Comparison of ENCODE assay signal across 8 cellular contexts in genomic region chr1:223363057-223363855, GRCh38. TPM values are rescaled to one million over a fixed set of nuclear protein-coding genes. Genes with fewer than 3 reads are reported as not detected.
DNase-seq lines count a peak whose midpoint lies in the region; ATAC-seq and TF ChIP-seq lines count a peak whose summit lies in the region.

No MANE protein-coding gene starts in this region.

- WGBS in right cardiac atrium, result 2% methylated on average over 44 of the region's 44 CpGs

- H3K27ac ChIP-seq in angular gyrus (ENCODE audit: low read depth, low read length) (peak overlapping the region; percentile 66), right cardiac atrium (ENCODE audit: low read length) (no peak overlapping the region)

- no peaks in the 10 kb centered on the region for H3K4me1 ChIP-seq in right cardiac atrium (ENCODE audit: control insufficient read depth, insufficient read depth, low read length)

- intact Hi-C loops in right cardiac atrium (cut with DNase I) (loop anchor here in 1 of 4 donors (10.0 kb wide), 1 partner anchor 218 kb away; the partner anchor contains the start of gene TLR5), sciatic nerve (cut with DNase I) (no loop called here)

- H3K9me3 ChIP-seq in right cardiac atrium (ENCODE audit: control insufficient read depth, low read length), result no peaks in the 10 kb centered on the region

- H3K4me3 ChIP-seq in GM12865 (ENCODE audit: low read depth, low read length), result peak overlapping the region; percentile 35
- peak overlapping the region; percentile 76 for H3K4me3 ChIP-seq in right cardiac atrium (ENCODE audit: low read length)

- DNase-seq in GM12865 (ENCODE audit: low read depth) (no peak), NCI-H748 treated with DMSO at 0.1 percent for 48 hours (lab: John Stamatoyannopoulos, UW) (peak; percentile 21), right cardiac atrium (peak; percentile 39 to 79 (median 78)), sciatic nerve (ENCODE audit: low spot score) (no peak), CD1c-positive myeloid dendritic cell (ENCODE audit: extremely low spot score) (no peak), GM19240 (ENCODE audit: insufficient read length, low spot score) (no peak)

- H3K27me3 ChIP-seq in right cardiac atrium (ENCODE audit: control insufficient read depth, insufficient read depth), result no peaks in the 10 kb centered on the region

- TF ChIP-seq CTCF in GM12865 (IDR thresholded peaks at IDR 0.05; ENCODE audit: insufficient read depth, low read depth, low read length, missing control alignments), result no peak

- peak; percentile 58 to 79 for ATAC-seq in right cardiac atrium
- ATAC-seq in sciatic nerve, result peak; percentile 82
- no peak for ATAC-seq in GM18873 (IDR thresholded peaks at IDR 0.05; ENCODE audit: low FRiP score, unreplicated experiment)

RNA-seq across cellular contexts. Expression of gene SUSD4, which starts 0.7 kb away (rescaled TPM):
- 10 to 100 TPM; 16.7 to 81.7 (median 37.0) TPM for total RNA-seq in right cardiac atrium
- polyA plus RNA-seq in right cardiac atrium, result 29.8 TPM
- not detected for total RNA-seq in sciatic nerve

RNA-seq across cellular contexts. Expression of gene CCDC185, which starts 30.0 kb away (rescaled TPM):
- total RNA-seq in right cardiac atrium (under 1 TPM in 3 of 4 donors, not detected in 1; 0.14 to 0.35 (median 0.34) TPM), sciatic nerve (not detected)
- 0.34 TPM for polyA plus RNA-seq in right cardiac atrium

Comparison
In these comparisons a context has a peak if more than half of its experiments do, and no peak if none do; other contexts are left out.
1. DNase-seq: peak in NCI-H748 treated with DMSO at 0.1 percent for 48 hours (single experiment) and right cardiac atrium (3 of 3); none in GM12865 (single experiment), sciatic nerve (single experiment), CD1c-positive myeloid dendritic cell (single experiment) and GM19240 (single experiment).
2. RNA of gene SUSD4, which starts 0.7 kb away (total RNA-seq): 16.7 to 81.7 TPM in right cardiac atrium; not detected in sciatic nerve (single experiment); every median in the first group is over 10 times any median in the second.